In the genomic region with DNA sequence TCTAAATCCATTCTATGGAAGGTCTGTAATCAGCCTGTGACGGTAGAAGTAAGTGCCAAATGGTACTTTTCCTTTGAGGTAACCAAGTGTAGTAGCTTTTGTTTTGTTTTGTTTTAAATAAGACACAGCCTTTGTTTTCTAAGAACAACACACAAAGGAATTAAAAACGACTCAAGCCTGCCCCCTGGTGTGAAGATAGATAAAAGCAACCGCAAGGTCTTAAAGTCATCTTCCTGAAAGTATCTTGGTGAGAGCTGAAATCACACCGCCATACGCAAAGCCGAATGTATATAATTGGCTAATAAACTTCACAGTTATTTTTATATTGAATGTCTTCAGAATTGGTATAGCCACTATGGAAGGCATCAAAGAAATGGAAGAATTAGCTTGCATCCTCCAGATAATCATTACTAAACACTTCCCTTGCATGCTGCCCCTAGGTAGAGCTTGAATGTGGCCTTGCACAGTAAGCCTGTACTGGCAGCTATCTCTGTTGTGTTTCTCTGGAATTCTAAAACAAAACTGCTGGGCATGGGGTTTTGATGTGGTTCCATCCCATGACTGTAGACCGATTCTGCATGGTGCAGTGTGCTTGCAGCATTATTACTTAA, we compare ENCODE assay signal across 8 cellular contexts.
DNase-seq lines count a peak whose midpoint lies in the region; ATAC-seq and TF ChIP-seq lines count a peak whose summit lies in the region.

No MANE protein-coding gene starts in this region.

- TF ChIP-seq EP300 in sigmoid colon (IDR thresholded peaks at IDR 0.05): no peak

- intact Hi-C loops in sigmoid colon (cut with DNase I): loop anchor here (1.0 to 10.0 kb wide), 2 partner anchors 202 to 1935 kb away; no protein-coding TSS in a partner anchor

- no peak overlapping the region for H3K4me3 ChIP-seq in sigmoid colon

- H3K4me1 ChIP-seq in sigmoid colon: no peaks in the 10 kb centered on the region

- no peaks in the 10 kb centered on the region for H3K9me3 ChIP-seq in sigmoid colon

- H3K27me3 ChIP-seq in sigmoid colon: no peaks in the 10 kb centered on the region

- DNase-seq in A172 (ENCODE audit: low spot score) (peak; percentile 74), GDM1 (lab: John Stamatoyannopoulos, UW) (peak; percentile 2), NCI-H2171 treated with DMSO at 0.1 percent for 48 hours (lab: John Stamatoyannopoulos, UW) (peak; percentile 75), glomerular visceral epithelial cell (ENCODE audit: extremely low spot score) (peak; percentile 73), sigmoid colon (no peak), NCI-H226 (no peak)
- DNase-seq in activated CD8-positive, alpha-beta memory T cell treated with anti-CD3 and anti-CD28 coated beads for 24 hours: peak; percentile 58

- TF ChIP-seq CTCF in sigmoid colon (IDR thresholded peaks at IDR 0.05): peak; percentile 5 to 69 (median 54)

- no peak for TF ChIP-seq POLR2A in sigmoid colon (IDR thresholded peaks at IDR 0.05)

- H3K27ac ChIP-seq in sigmoid colon: no peak overlapping the region

- 14 to 26% methylated on average over 7 of the region's 7 CpGs for WGBS in sigmoid colon, 2 donors

- ATAC-seq in HG03039 (IDR thresholded peaks at IDR 0.05; ENCODE audit: unreplicated experiment): peak; percentile 69

- no peaks in the 10 kb centered on the region for H3K36me3 ChIP-seq in sigmoid colon

Comparison
In these comparisons a context has a peak if more than half of its experiments do, and no peak if none do; other contexts are left out.
1. DNase-seq: peak in A172 (single experiment), GDM1 (single experiment), NCI-H2171 treated with DMSO at 0.1 percent for 48 hours (single experiment), activated CD8-positive, alpha-beta memory T cell treated with anti-CD3 and anti-CD28 coated beads for 24 hours (single experiment) and glomerular visceral epithelial cell (single experiment); none in sigmoid colon (single experiment) and NCI-H226 (single experiment).